In the genomic region with DNA sequence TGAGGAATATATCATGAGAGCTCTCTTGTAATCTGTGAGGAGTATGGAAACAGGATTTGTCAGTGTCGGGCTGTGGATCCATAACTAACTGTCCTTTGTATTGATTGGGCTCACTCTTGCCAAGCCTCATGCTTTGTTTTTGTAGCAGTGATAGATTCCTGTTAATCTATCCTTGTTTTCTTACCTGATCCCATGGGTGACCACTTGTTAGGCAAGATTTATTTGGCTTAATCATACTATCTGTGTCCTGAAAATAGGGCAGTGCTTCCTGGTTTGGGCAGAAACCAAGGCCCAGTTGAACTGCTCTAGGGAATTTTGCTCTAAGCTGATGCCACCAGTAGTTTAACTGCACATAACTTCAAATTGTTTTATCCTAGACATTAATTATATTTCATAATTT, we compare ENCODE assay signal across 19 cellular contexts.
"Had no signal": no experiment of that assay in that cellular context is flagged by ENCODE, and none has a peak within 500 bp of the region (broad histone marks: within the 10 kb centered on the region; RNA-seq: fewer than 3 reads in every experiment).

No MANE protein-coding gene starts in this region.

- H3K9me3 Mint-ChIP-seq: activated CD4-positive, alpha-beta memory T cell treated with anti-CD3 and anti-CD28 coated beads for 36 hours; activated T-cell treated with anti-CD3 and anti-CD28 coated beads, Interleukin-2, amount 50 U/mL, for 72 hours had no signal

- H3K4me3 Mint-ChIP-seq: activated CD4-positive, alpha-beta memory T cell treated with anti-CD3 and anti-CD28 coated beads for 36 hours; neural progenitor cell had no signal

- H3K27ac ChIP-seq: colonic mucosa, foreskin keratinocyte, lower lobe of right lung, neural progenitor cell, ovary, VCaP had no signal

- H3K36me3 ChIP-seq: adrenal gland, colonic mucosa, lower lobe of right lung, neural progenitor cell, ovary had no signal

- H3K27me3 Mint-ChIP-seq: activated CD4-positive, alpha-beta memory T cell treated with anti-CD3 and anti-CD28 coated beads for 36 hours had no signal

- H3K27ac Mint-ChIP-seq: activated CD4-positive, alpha-beta memory T cell treated with anti-CD3 and anti-CD28 coated beads for 36 hours; activated T-cell treated with anti-CD3 and anti-CD28 coated beads, Interleukin-2, amount 50 U/mL, for 72 hours; neural progenitor cell had no signal

- DNase-seq: activated CD4-positive, alpha-beta memory T cell treated with anti-CD3 and anti-CD28 coated beads for 36 hours; activated gamma-delta T cell treated with Interleukin-2 at 50 U/mL for 16 hours; activated T-cell treated with anti-CD3 and anti-CD28 coated beads, Interleukin-2, amount 50 U/mL, for 72 hours; adrenal gland; caudate nucleus; colonic mucosa; effector CD4-positive, alpha-beta T cell; foreskin keratinocyte; kidney glomerular epithelial cell; lower lobe of right lung; midbrain; ovary; retina; stimulated activated CD4-positive, alpha-beta T cell treated with anti-CD3 and anti-CD28 coated beads, Interleukin-15, amount 100 ng/mL, for 24 hours; stimulated activated CD4-positive, alpha-beta T cell treated with anti-CD3 and anti-CD28 coated beads, Interleukin-4, amount 100 ng/mL, for 24 hours; stimulated activated naive CD4-positive, alpha-beta T cell; trophoblast cell had no signal

- H3K9me3 ChIP-seq: adrenal gland, colonic mucosa, lower lobe of right lung, ovary had no signal

- ATAC-seq: activated T-cell treated with anti-CD3 and anti-CD28 coated beads, Interleukin-2, amount 50 U/mL, for 72 hours; foreskin keratinocyte; lower lobe of right lung had no signal

- H3K27me3 ChIP-seq: adrenal gland, colonic mucosa, foreskin keratinocyte, neural progenitor cell, ovary had no signal

- H3K4me3 ChIP-seq: adrenal gland, colonic mucosa, lower lobe of right lung, neural progenitor cell, ovary had no signal
